14 cellular contexts compared by ENCODE assay signal in the genomic region with DNA sequence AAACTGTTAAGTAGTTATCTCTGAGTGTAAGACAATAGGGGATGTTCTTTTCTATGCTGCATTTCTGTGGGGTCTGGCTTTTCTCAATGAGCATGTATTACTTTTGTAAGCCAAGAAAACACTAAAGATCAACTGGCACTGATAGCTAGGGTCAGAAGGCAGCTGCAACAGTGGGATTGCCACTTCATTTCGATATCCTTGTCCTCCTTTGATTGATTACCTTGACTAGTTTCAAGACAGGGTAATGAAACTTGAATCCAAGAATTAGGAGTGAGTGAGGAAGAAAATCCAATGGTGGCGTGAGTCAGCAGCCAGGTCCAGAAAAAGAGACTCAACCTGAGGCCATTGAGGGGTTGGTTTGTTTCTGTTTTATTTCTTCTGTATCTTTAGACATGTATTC. TPM values are rescaled to one million over a fixed set of nuclear protein-coding genes. Genes with fewer than 3 reads are reported as not detected.
DNase-seq lines count a peak whose midpoint lies in the region; ATAC-seq and TF ChIP-seq lines count a peak whose summit lies in the region.
"Had no signal": no experiment of that assay in that cellular context is flagged by ENCODE, and none has a peak within 500 bp of the region (broad histone marks: within the 10 kb centered on the region; RNA-seq: fewer than 3 reads in every experiment).

No MANE protein-coding gene starts in this region.

- H3K79me2 ChIP-seq in SK-N-SH (ENCODE audit: insufficient read depth), result no peaks in the 10 kb centered on the region

- H3K27ac Mint-ChIP-seq in CD14-positive monocyte, result no peak overlapping the region
- H3K27ac Mint-ChIP-seq: CD4-positive, CD25-positive, alpha-beta regulatory T cell; HFFc6 had no signal

- CTCF ChIA-PET in SK-N-SH (lab: Yijun Ruan, JAX), result interaction anchor here (1.4 kb wide), 1 partner anchor 14 kb away, joined by 4 read pairs; no protein-coding TSS in a partner anchor

- no peaks in the 10 kb centered on the region for H4K20me1 ChIP-seq in SK-N-SH (ENCODE audit: insufficient read depth)

- no peaks in the 10 kb centered on the region for H3K36me3 Mint-ChIP-seq in CD14-positive monocyte
- H3K36me3 Mint-ChIP-seq: CD4-positive, CD25-positive, alpha-beta regulatory T cell had no signal

- no peak overlapping the region for H2AFZ ChIP-seq in SK-N-SH (ENCODE audit: low read depth)

- no peaks in the 10 kb centered on the region for H3K9me3 ChIP-seq in SK-N-SH

- H3K4me1 ChIP-seq in SK-N-SH (ENCODE audit: control insufficient read depth in 1 of 2, insufficient read depth in 2 of 2, low read depth in 1 of 2, low read length in 1 of 2), result peaks cover 9 to 14% of the 10 kb centered on the region in 2 experiments; a peak in 2 of 4 replicates

- TF ChIP-seq CTCF in SK-N-SH (IDR thresholded peaks at IDR 0.05), result no peak
- no peak for TF ChIP-seq CTCF in CD14-positive monocyte (IDR thresholded peaks at IDR 0.05)

- intact Hi-C loops in CD14-positive monocyte (cut with micrococcal nuclease), result no loop called here

- ATAC-seq in SK-N-SH treated with all-trans-retinoic acid at 6 μM for 48 hours, result no peak

- 69% methylated on average over 2 of the region's 2 CpGs for WGBS in SK-N-SH (ENCODE audit: low lambda C conversion rate)

- H3K4me2 ChIP-seq in SK-N-SH, result no peak overlapping the region

- peaks cover 0 to 2% (median 0%) of the 10 kb centered on the region in 7 donors for H3K9me3 Mint-ChIP-seq in CD14-positive monocyte
- H3K9me3 Mint-ChIP-seq: HFFc6 had no signal

- no peaks in the 10 kb centered on the region for H3K27me3 ChIP-seq in SK-N-SH (ENCODE audit: insufficient read depth)

- no peak for TF ChIP-seq EP300 in SK-N-SH (IDR thresholded peaks at IDR 0.05; ENCODE audit: borderline replicate concordance in 1 of 2, low read depth in 1 of 2, low read length in 1 of 2)

- POLR2A ChIA-PET in SK-N-SH (lab: Yijun Ruan, JAX), result no interaction called here

- no peaks in the 10 kb centered on the region for H3K9me2 ChIP-seq in SK-N-SH

- no peak for TF ChIP-seq RAD21 in SK-N-SH (IDR thresholded peaks at IDR 0.05; ENCODE audit: low read length)

- peaks cover 3 to 14% (median 8%) of the 10 kb centered on the region in 3 donors for H3K27me3 Mint-ChIP-seq in CD14-positive monocyte (ENCODE audit: low read depth in 3 of 3)

- no peak overlapping the region for H3K4me3 Mint-ChIP-seq in CD14-positive monocyte
- H3K4me3 Mint-ChIP-seq: CD4-positive, CD25-positive, alpha-beta regulatory T cell; HFFc6 had no signal

- no peak overlapping the region for H3K9ac ChIP-seq in SK-N-SH

- H3K4me3 ChIP-seq in SK-N-SH (ENCODE audit: low read depth in 2 of 2, low read length in 1 of 2), result no peak overlapping the region

- H3F3A ChIP-seq in SK-N-SH (replicated peaks; ENCODE audit: insufficient read depth), result no peaks in the 10 kb centered on the region

- H3K36me3 ChIP-seq in SK-N-SH (replicated peaks in 1 of 2; ENCODE audit: control insufficient read depth in 1 of 2, insufficient read depth in 2 of 2, low read length in 1 of 2), result no peaks in the 10 kb centered on the region

- peaks cover 5% of the 10 kb centered on the region for H3K4me1 Mint-ChIP-seq in CD14-positive monocyte

- DNase-seq in SK-N-SH (no peak), left kidney (ENCODE audit: low read depth, low spot score) (peak; percentile 50), substantia nigra (lab: John Stamatoyannopoulos, UW) (no peak), SW480 (ENCODE audit: low spot score) (no peak), CD14-positive monocyte (ENCODE audit: low spot score) (no peak), C1 segment of cervical spinal cord (lab: John Stamatoyannopoulos, UW) (no peak)
- DNase-seq: CD4-positive, CD25-positive, alpha-beta regulatory T cell; DMS53; GF-D8; HCEC 1CT; HFFc6 had no signal

- H3K27ac ChIP-seq in SK-N-SH (ENCODE audit: low read depth in 2 of 2, low read length in 1 of 2) (no peak overlapping the region), cingulate gyrus (ENCODE audit: low read depth, low read length) (peak overlapping the region; percentile 49), substantia nigra (ENCODE audit: low read depth, low read length, poor library complexity, severe bottlenecking) (peak overlapping the region; percentile 9)
- H3K27ac ChIP-seq: 22Rv1 had no signal

TF ChIP-seq in SK-N-SH treated with all-trans-retinoic acid at 6 μM for 48 hours, 23 proteins besides CTCF, POLR2A, EP300 and RAD21:
- TF ChIP-seq ISL1 (CRISPR knock-in tag; IDR thresholded peaks at IDR 0.05) (peak; percentile 38; the same call in 1 of the 2 replicates), GLIS3 (CRISPR knock-in tag; IDR thresholded peaks at IDR 0.05) (no peak), ZNF8 (CRISPR knock-in tag; IDR thresholded peaks at IDR 0.05) (no peak)
- TF ChIP-seq, protein P1, sequence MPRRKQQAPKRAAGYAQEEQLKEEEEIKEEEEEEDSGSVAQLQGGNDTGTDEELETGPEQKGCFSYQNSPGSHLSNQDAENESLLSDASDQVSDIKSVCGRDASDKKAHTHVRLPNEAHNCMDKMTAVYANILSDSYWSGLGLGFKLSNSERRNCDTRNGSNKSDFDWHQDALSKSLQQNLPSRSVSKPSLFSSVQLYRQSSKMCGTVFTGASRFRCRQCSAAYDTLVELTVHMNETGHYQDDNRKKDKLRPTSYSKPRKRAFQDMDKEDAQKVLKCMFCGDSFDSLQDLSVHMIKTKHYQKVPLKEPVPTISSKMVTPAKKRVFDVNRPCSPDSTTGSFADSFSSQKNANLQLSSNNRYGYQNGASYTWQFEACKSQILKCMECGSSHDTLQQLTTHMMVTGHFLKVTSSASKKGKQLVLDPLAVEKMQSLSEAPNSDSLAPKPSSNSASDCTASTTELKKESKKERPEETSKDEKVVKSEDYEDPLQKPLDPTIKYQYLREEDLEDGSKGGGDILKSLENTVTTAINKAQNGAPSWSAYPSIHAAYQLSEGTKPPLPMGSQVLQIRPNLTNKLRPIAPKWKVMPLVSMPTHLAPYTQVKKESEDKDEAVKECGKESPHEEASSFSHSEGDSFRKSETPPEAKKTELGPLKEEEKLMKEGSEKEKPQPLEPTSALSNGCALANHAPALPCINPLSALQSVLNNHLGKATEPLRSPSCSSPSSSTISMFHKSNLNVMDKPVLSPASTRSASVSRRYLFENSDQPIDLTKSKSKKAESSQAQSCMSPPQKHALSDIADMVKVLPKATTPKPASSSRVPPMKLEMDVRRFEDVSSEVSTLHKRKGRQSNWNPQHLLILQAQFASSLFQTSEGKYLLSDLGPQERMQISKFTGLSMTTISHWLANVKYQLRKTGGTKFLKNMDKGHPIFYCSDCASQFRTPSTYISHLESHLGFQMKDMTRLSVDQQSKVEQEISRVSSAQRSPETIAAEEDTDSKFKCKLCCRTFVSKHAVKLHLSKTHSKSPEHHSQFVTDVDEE (CRISPR knock-in tag; IDR thresholded peaks at IDR 0.05), result no peak

TF ChIP-seq in SK-N-SH, 30 proteins besides CTCF, POLR2A, EP300 and RAD21:
- TF ChIP-seq, protein P2, sequence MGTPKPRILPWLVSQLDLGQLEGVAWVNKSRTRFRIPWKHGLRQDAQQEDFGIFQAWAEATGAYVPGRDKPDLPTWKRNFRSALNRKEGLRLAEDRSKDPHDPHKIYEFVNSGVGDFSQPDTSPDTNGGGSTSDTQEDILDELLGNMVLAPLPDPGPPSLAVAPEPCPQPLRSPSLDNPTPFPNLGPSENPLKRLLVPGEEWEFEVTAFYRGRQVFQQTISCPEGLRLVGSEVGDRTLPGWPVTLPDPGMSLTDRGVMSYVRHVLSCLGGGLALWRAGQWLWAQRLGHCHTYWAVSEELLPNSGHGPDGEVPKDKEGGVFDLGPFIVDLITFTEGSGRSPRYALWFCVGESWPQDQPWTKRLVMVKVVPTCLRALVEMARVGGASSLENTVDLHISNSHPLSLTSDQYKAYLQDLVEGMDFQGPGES (IDR thresholded peaks at IDR 0.05; ENCODE audit: low read depth, low read length), result no peak
- TF ChIP-seq MEF2A (IDR thresholded peaks at IDR 0.05; ENCODE audit: borderline replicate concordance, low read depth) (no peak), MXI1 (IDR thresholded peaks at IDR 0.05; ENCODE audit: low read depth, low read length) (no peak), GATA2 (CRISPR knock-in tag; IDR thresholded peaks at IDR 0.05) (no peak), FOSL2 (IDR thresholded peaks at IDR 0.05; ENCODE audit: borderline replicate concordance, low read depth) (no peak), TEAD4 (IDR thresholded peaks at IDR 0.05; ENCODE audit: borderline replicate concordance, insufficient read depth) (no peak)

RNA-seq across cellular contexts. Expression of a gene that starts 46.5 kb away (rescaled TPM):
- polyA plus RNA-seq in SK-N-SH (2012; rRNA removed) (8.3 and 9.7 TPM in 2 replicates), CD14-positive monocyte (1 to 10 TPM in 1 of 2 donors, under 1 TPM in 1; 0.55 to 1.4 TPM)
- 8.9 and 9.2 TPM in 2 replicates for polyA plus RNA-seq in SK-N-SH (2012; cell fraction: cytosol; rRNA removed)
- polyA plus RNA-seq in SK-N-SH (2012; cell fraction: nucleus; rRNA removed), result 6.2 and 6.6 TPM in 2 replicates

Comparison
In these comparisons a context has a peak if more than half of its experiments do, and no peak if none do; other contexts are left out.
1. H3K27ac ChIP-seq: peak in cingulate gyrus (single experiment) and substantia nigra (single experiment); none in SK-N-SH (0 of 2).